Comparison of ENCODE assay signal across 1 cellular context in genomic region chr10:3825244-3825643, GRCh38.
TF ChIP-seq lines count a peak whose summit lies in the region.

No MANE protein-coding gene starts in this region.

TF ChIP-seq in WTC11, 78 proteins besides CTCF, POLR2A, EP300 and RAD21 (continued from another document):
- TF ChIP-seq ZNF425 (CRISPR knock-in tag; conservative IDR thresholded peaks at IDR 0.05): no peak
- no peak for TF ChIP-seq AR (CRISPR knock-in tag; IDR thresholded peaks at IDR 0.05)
- no peak for TF ChIP-seq FOXP4 (CRISPR knock-in tag; IDR thresholded peaks at IDR 0.05)
- no peak for TF ChIP-seq RORB (CRISPR knock-in tag; IDR thresholded peaks at IDR 0.05)
- no peak for TF ChIP-seq ZNF232 (CRISPR knock-in tag; IDR thresholded peaks at IDR 0.05)
- TF ChIP-seq SOX15 (CRISPR knock-in tag; IDR thresholded peaks at IDR 0.05): no peak
- no peak for TF ChIP-seq HMGA2 (CRISPR knock-in tag; IDR thresholded peaks at IDR 0.05)
- TF ChIP-seq KAT7 (CRISPR knock-in tag; IDR thresholded peaks at IDR 0.05; ENCODE audit: borderline replicate concordance): no peak
